ENCODE assay signal across 1 cellular context in genomic region chr17:64497565-64498035, GRCh38.
TF ChIP-seq lines count a peak whose summit lies in the region.

No MANE protein-coding gene starts in this region.

TF ChIP-seq in IMR-90, 13 proteins besides CTCF, POLR2A, EP300 and RAD21:
- TF ChIP-seq USF2 (IDR thresholded peaks at IDR 0.05; ENCODE audit: low read depth, low read length) (no peak), CEBPB (IDR thresholded peaks at IDR 0.05; ENCODE audit: low read depth, low read length) (no peak), BHLHE40 (IDR thresholded peaks at IDR 0.05; ENCODE audit: low read depth, low read length) (no peak), RFX5 (IDR thresholded peaks at IDR 0.05; ENCODE audit: low read depth, low read length) (no peak), MXI1 (IDR thresholded peaks at IDR 0.05; ENCODE audit: borderline replicate concordance, low read depth, low read length) (no peak), MAFK (IDR thresholded peaks at IDR 0.05; ENCODE audit: low read depth, low read length) (no peak), RCOR1 (IDR thresholded peaks at IDR 0.05; ENCODE audit: insufficient replicate concordance, low read length) (no peak), CHD1 (IDR thresholded peaks at IDR 0.05; ENCODE audit: low read depth, low read length) (no peak)
